In the genomic region with DNA sequence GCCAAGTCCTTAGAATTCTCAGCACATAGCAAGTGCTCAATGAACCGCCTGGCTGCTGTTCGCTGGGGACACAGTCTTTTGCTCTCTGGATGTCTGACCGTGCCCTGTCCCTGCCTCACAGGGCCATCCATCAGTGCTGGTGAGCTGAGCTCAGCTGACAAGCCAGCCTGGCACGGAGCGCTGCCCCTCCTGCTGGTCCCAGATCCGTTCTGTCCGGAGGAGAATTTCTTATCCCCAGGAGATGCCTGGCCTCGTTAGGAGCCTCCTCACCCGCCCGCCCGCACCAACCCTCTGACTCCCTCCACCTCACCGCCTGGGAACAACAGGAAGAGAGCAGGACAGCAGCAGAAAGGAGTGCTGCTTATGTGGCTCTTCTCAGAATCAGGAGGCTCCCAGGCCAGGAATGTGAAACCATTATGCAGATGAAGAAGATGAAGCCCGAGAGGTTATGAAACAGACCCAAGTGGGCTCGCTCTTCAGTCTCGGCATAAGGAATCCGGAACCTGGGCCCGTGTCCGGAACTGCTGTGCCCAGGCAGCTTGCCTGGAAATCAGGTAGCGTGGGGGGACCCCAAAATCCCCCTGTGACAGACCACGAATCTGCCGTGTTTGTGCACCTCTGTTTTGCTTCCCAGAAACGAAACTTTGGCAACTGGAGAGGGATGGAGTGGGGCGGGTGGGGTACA, we compare ENCODE assay signal across 1 cellular context.
TF ChIP-seq lines count a peak whose summit lies in the region.

No MANE protein-coding gene starts in this region.

TF ChIP-seq in HepG2, 621 proteins besides CTCF, POLR2A, EP300 and RAD21:
- TF ChIP-seq KDM2A (CRISPR knock-in tag; IDR thresholded peaks at IDR 0.05; ENCODE audit: borderline replicate concordance, low read depth) = no peak
- TF ChIP-seq ZNF333 (CRISPR knock-in tag; IDR thresholded peaks at IDR 0.05; ENCODE audit: borderline replicate concordance) = no peak
- no peak for TF ChIP-seq TEAD3 (CRISPR knock-in tag; optimal IDR thresholded peaks at IDR 0.05; ENCODE audit: borderline replicate concordance)
- TF ChIP-seq SALL2 (CRISPR knock-in tag; IDR thresholded peaks at IDR 0.05) = no peak
- peak; percentile 33; the same call in 1 of the 2 replicates for TF ChIP-seq ZNF768 (CRISPR knock-in tag; IDR thresholded peaks at IDR 0.05)
- TF ChIP-seq ZMYM3 (CRISPR knock-in tag; IDR thresholded peaks at IDR 0.05) = 0 out of 2 replicates have a peak, but pooled peaks have one; percentile 29
